31 cellular contexts compared by ENCODE assay signal in genomic region chr6:82113231-82113630, GRCh38.
"Had no signal": no experiment of that assay in that cellular context is flagged by ENCODE, and none has a peak within 500 bp of the region (broad histone marks: within the 10 kb centered on the region; RNA-seq: fewer than 3 reads in every experiment).

No MANE protein-coding gene starts in this region.

- DNase-seq: activated CD4-positive, alpha-beta T cell treated with anti-CD3 and anti-CD28 coated beads for 4 hours; activated CD4-positive, alpha-beta T cell treated with anti-CD3 and anti-CD28 coated beads, Interleukin-2, amount 50 U/mL, for 4 hours; activated CD8-positive, alpha-beta memory T cell treated with anti-CD3 and anti-CD28 coated beads for 24 hours; activated effector memory CD4-positive, alpha-beta T cell treated with Interleukin-2 at 50 U/mL for 16 hours; activated naive CD4-positive, alpha-beta T cell treated with Interleukin-2 at 50 U/mL for 16 hours; anterior cingulate cortex; caudate nucleus; cortex of kidney; effector memory CD8-positive, alpha-beta T cell; erythroblast; head of caudate nucleus; hippocampal formation; immature natural killer cell; kidney; left colon; lower lobe of right lung; naive B cell; nephron progenitor cell; retina; small intestine; stimulated activated CD4-positive, alpha-beta T cell treated with anti-CD3 and anti-CD28 coated beads, Interleukin-4, amount 100 ng/mL, for 4 hours; stimulated activated CD8-positive, alpha-beta memory T cell treated with anti-CD3 and anti-CD28 coated beads, Interleukin-4, amount 100 ng/mL, for 48 hours; stimulated activated naive CD8-positive, alpha-beta T cell treated with anti-CD3 and anti-CD28 coated beads, Interleukin-15, amount 100 ng/mL, for 72 hours; thyroid gland; upper lobe of left lung had no signal

- H3K36me3 ChIP-seq: lower lobe of right lung, neutrophil, thyroid gland, upper lobe of left lung, vagina had no signal

- H3K36me3 Mint-ChIP-seq: activated naive CD8-positive, alpha-beta T cell; immature natural killer cell; stimulated activated memory B cell treated with anti-CD40 and anti-IgM and Interleukin-4, amounts not matched to agents 10 μg/mL and 1 μg/mL and 100 μg/mL, for 72 hours had no signal

- H3K4me1 Mint-ChIP-seq: immature natural killer cell; naive B cell; nephron progenitor cell; stimulated activated memory B cell treated with anti-CD40 and anti-IgM and Interleukin-4, amounts not matched to agents 10 μg/mL and 1 μg/mL and 100 μg/mL, for 72 hours; stimulated activated naive CD8-positive, alpha-beta T cell treated with anti-CD3 and anti-CD28 coated beads, Interleukin-15, amount 100 ng/mL, for 72 hours had no signal

- H3K4me1 ChIP-seq: lower lobe of right lung, thyroid gland, upper lobe of left lung, vagina had no signal

- H3K27ac ChIP-seq: lower lobe of right lung, neutrophil, thyroid gland, upper lobe of left lung, vagina, VCaP had no signal

- H3K4me3 Mint-ChIP-seq: activated naive CD8-positive, alpha-beta T cell; effector memory CD8-positive, alpha-beta T cell; immature natural killer cell; naive B cell; nephron progenitor cell; stimulated activated memory B cell treated with anti-CD40 and anti-IgM and Interleukin-4, amounts not matched to agents 10 μg/mL and 1 μg/mL and 100 μg/mL, for 72 hours; stimulated activated naive CD8-positive, alpha-beta T cell treated with anti-CD3 and anti-CD28 coated beads, Interleukin-15, amount 100 ng/mL, for 72 hours had no signal

- H3K27me3 Mint-ChIP-seq: activated naive CD8-positive, alpha-beta T cell; naive B cell; stimulated activated memory B cell treated with anti-CD40 and anti-IgM and Interleukin-4, amounts not matched to agents 10 μg/mL and 1 μg/mL and 100 μg/mL, for 72 hours; stimulated activated naive CD8-positive, alpha-beta T cell treated with anti-CD3 and anti-CD28 coated beads, Interleukin-15, amount 100 ng/mL, for 72 hours had no signal

- H3K27me3 ChIP-seq: neutrophil, thyroid gland, upper lobe of left lung, vagina had no signal

- H3K4me3 ChIP-seq: lower lobe of right lung, thyroid gland, upper lobe of left lung, vagina had no signal

- H3K9me3 ChIP-seq: neutrophil, thyroid gland, vagina had no signal

- H3K27ac Mint-ChIP-seq: activated naive CD8-positive, alpha-beta T cell; effector memory CD8-positive, alpha-beta T cell; immature natural killer cell; naive B cell; nephron progenitor cell; stimulated activated memory B cell treated with anti-CD40 and anti-IgM and Interleukin-4, amounts not matched to agents 10 μg/mL and 1 μg/mL and 100 μg/mL, for 72 hours; stimulated activated naive CD8-positive, alpha-beta T cell treated with anti-CD3 and anti-CD28 coated beads, Interleukin-15, amount 100 ng/mL, for 72 hours had no signal

- ATAC-seq: effector memory CD8-positive, alpha-beta T cell; left colon; lower lobe of right lung; sciatic nerve; stimulated activated memory B cell treated with anti-CD40 and anti-IgM and Interleukin-4, amounts not matched to agents 10 μg/mL and 1 μg/mL and 100 μg/mL, for 72 hours; stimulated activated naive CD8-positive, alpha-beta T cell treated with anti-CD3 and anti-CD28 coated beads, Interleukin-15, amount 100 ng/mL, for 72 hours had no signal
